Comparison of ENCODE assay signal across 10 cellular contexts in genomic region chr2:217106650-217107014, GRCh38.
DNase-seq lines count a peak whose midpoint lies in the region; ATAC-seq and TF ChIP-seq lines count a peak whose summit lies in the region.
"Had no signal": no experiment of that assay in that cellular context is flagged by ENCODE, and none has a peak within 500 bp of the region (broad histone marks: within the 10 kb centered on the region; RNA-seq: fewer than 3 reads in every experiment).

No MANE protein-coding gene starts in this region.

- H3K4me1 ChIP-seq in HEK293 (ENCODE audit: control insufficient read depth, insufficient read depth, low read length) = no peaks in the 10 kb centered on the region

- H3K4me3 ChIP-seq in HEK293 (ENCODE audit: low read depth, low read length) = no peak overlapping the region

- H3K9me3 Mint-ChIP-seq in WTC11 = peaks cover 4% of the 10 kb centered on the region

- H3K4me1 Mint-ChIP-seq in WTC11 = peaks cover 29% of the 10 kb centered on the region

- DNase-seq in AG09319 (ENCODE audit: extremely low read depth, low read depth) (no peak), WTC11 (ENCODE audit: low spot score) (peak; percentile 17), iris pigment epithelial cell (ENCODE audit: low read depth) (peak; percentile 45), NCI-H1048 (lab: John Stamatoyannopoulos, UW) (no peak)
- DNase-seq: activated naive CD4-positive, alpha-beta T cell treated with Interleukin-2 at 50 U/mL for 16 hours; NCI-H1694 treated with DMSO at 0.1 percent for 48 hours had no signal

- no peaks in the 10 kb centered on the region for H3K36me3 ChIP-seq in HEK293 (ENCODE audit: control insufficient read depth in 2 of 2, insufficient read depth in 1 of 2, low read length in 2 of 2)

- peak; percentile 48 for TF ChIP-seq CTCF in AG09319 (IDR thresholded peaks at IDR 0.05; ENCODE audit: low read depth, low read length)
- TF ChIP-seq CTCF in HEK293 (tag by site-specific recombination; IDR thresholded peaks at IDR 0.05) = no peak; the same call in 1 of the 2 replicates
- peak; percentile 77 for TF ChIP-seq CTCF in WTC11 (IDR thresholded peaks at IDR 0.05)

- POLR2A ChIA-PET in HEK293 (lab: Yijun Ruan, JAX) = no interaction called here
- POLR2A ChIA-PET in WTC11 (lab: Charles Lee) = no interaction called here

- ATAC-seq in WTC11 = peak; percentile 70
- ATAC-seq in GM19328 (IDR thresholded peaks at IDR 0.05; ENCODE audit: unreplicated experiment) = no peak
- ATAC-seq in GM19463 (IDR thresholded peaks at IDR 0.05; ENCODE audit: unreplicated experiment) = no peak
- no peak for ATAC-seq in GM21367 (IDR thresholded peaks at IDR 0.05; ENCODE audit: unreplicated experiment)

- H3K9me3 ChIP-seq in HEK293 (ENCODE audit: control insufficient read depth, insufficient read depth, low read depth, low read length) = no peaks in the 10 kb centered on the region

- H3K27ac Mint-ChIP-seq in WTC11 = no peak overlapping the region

- H3K27me3 Mint-ChIP-seq in WTC11 (ENCODE audit: low read depth) = no peaks in the 10 kb centered on the region; the same call in 1 of the 2 replicates

- H3K4me3 Mint-ChIP-seq in WTC11 = no peak overlapping the region

- no peaks in the 10 kb centered on the region for H3K36me3 Mint-ChIP-seq in WTC11

- CTCF ChIA-PET in HEK293 (lab: Yijun Ruan, JAX) = interaction anchor here (0.6 to 1.6 kb wide), 3 partner anchors 13 to 60 kb away, joined by 5 to 9 read pairs (median 6); no protein-coding TSS in a partner anchor
- CTCF ChIA-PET in WTC11 (lab: Charles Lee) = interaction anchor here (1.1 kb wide), 1 partner anchor 404 kb away, joined by 6 read pairs; no protein-coding TSS in a partner anchor

- H3K27ac ChIP-seq in HEK293 (ENCODE audit: extremely low read depth, low read depth, low read length) = no peak overlapping the region

TF ChIP-seq in HEK293, 187 proteins besides CTCF, POLR2A, EP300 and RAD21:
- 0 out of 2 replicates have a peak, but pooled peaks have one; percentile 62 for TF ChIP-seq ZNF785 (tag by site-specific recombination; IDR thresholded peaks at IDR 0.05)
- no peak for TF ChIP-seq ZNF311 (tag by site-specific recombination; IDR thresholded peaks at IDR 0.05; ENCODE audit: borderline replicate concordance)
- TF ChIP-seq ZNF121 (tag by site-specific recombination; IDR thresholded peaks at IDR 0.05) = no peak

TF ChIP-seq in WTC11, 78 proteins besides CTCF, POLR2A, EP300 and RAD21:
- TF ChIP-seq HMGA2 (CRISPR knock-in tag; IDR thresholded peaks at IDR 0.05) = no peak
- TF ChIP-seq AR (CRISPR knock-in tag; IDR thresholded peaks at IDR 0.05) = no peak
- no peak for TF ChIP-seq PREB (CRISPR knock-in tag; IDR thresholded peaks at IDR 0.05; ENCODE audit: borderline replicate concordance)
- TF ChIP-seq ZNF396 (CRISPR knock-in tag; IDR thresholded peaks at IDR 0.05; ENCODE audit: borderline replicate concordance) = no peak

Comparison
In these comparisons a context has a peak if more than half of its experiments do, and no peak if none do; other contexts are left out.
1. DNase-seq: peak in WTC11 (single experiment) and iris pigment epithelial cell (single experiment); none in AG09319 (single experiment) and NCI-H1048 (single experiment).